1 cellular context compared by ENCODE assay signal in genomic region chr19:44848036-44848804, GRCh38.
A peak's percentile ranks its signal among the peaks of the same experiment; 100 is the strongest.
TF ChIP-seq lines count a peak whose summit lies in the region.

No MANE protein-coding gene starts in this region.

TF ChIP-seq in endothelial cell of umbilical vein, 7 proteins besides CTCF, POLR2A, EP300 and RAD21 (continued from another document):
- TF ChIP-seq POLR2AphosphoS5 (IDR thresholded peaks at IDR 0.05; ENCODE audit: insufficient read depth, low read depth, low read length): peak; percentile 57
- no peak for TF ChIP-seq MYC (IDR thresholded peaks at IDR 0.05; ENCODE audit: low read depth, low read length)
- peak; percentile 41 for TF ChIP-seq FOS (IDR thresholded peaks at IDR 0.05; ENCODE audit: borderline replicate concordance, insufficient read depth, low read length)
- peak; percentile 58 for TF ChIP-seq JUN (IDR thresholded peaks at IDR 0.05; ENCODE audit: borderline replicate concordance, insufficient read depth, insufficient read length, low read depth)
